ENCODE assay signal across 8 cellular contexts in the genomic region with DNA sequence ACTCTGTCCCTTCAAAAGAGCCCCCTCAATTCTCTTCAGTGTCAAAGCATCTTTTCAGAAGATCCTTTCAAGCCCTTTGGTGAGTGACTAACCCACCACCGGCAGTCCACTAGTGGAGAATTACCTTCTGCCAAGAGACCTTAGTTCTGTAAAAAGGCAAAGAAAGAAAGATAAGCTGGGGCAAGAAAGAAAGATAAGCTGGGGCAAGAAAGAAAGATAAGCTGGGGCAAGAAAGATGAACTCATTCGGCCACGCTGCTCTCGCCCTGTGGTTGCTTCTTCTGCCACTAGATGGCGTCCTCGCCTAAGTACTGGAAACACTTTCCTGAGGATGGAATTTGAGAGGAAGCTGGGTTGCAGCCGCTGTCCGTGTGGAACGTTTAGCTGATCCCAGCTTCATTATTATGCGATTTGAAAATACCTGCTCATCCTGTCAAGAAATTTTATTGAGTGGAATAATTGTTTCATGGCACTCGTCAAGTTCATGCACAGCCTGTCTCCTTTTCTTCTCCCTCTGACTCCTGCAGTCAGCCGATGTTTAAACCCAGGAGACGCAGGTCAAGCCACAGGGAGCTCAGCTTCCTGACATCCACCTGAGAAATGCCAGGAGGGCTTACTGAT. TPM values are rescaled to one million over a fixed set of nuclear protein-coding genes. Genes with fewer than 3 reads are reported as not detected.
A peak's percentile ranks its signal among the peaks of the same experiment; 100 is the strongest.
DNase-seq lines count a peak whose midpoint lies in the region; ATAC-seq, FAIRE-seq and TF ChIP-seq lines count a peak whose summit lies in the region.

No MANE protein-coding gene starts in this region.

- intact Hi-C loops in kidney (cut with DNase I) = loop anchor here (10.0 kb wide), 1 partner anchor 90 kb away; no protein-coding TSS in a partner anchor

- H3K4me1 Mint-ChIP-seq in central memory CD8-positive, alpha-beta T cell = peaks cover 5% of the 10 kb centered on the region

- ATAC-seq in HG03066 (IDR thresholded peaks at IDR 0.05; ENCODE audit: low read depth, unreplicated experiment) (peak; percentile 60), GM21423 (IDR thresholded peaks at IDR 0.05; ENCODE audit: unreplicated experiment) (no peak)
- ATAC-seq in central memory CD8-positive, alpha-beta T cell (replicated peaks; ENCODE audit: extremely low read depth, poor library complexity, severe bottlenecking) = peak; percentile 60

- no peaks in the 10 kb centered on the region for H3K4me1 ChIP-seq in kidney (ENCODE audit: control insufficient read depth in 1 of 2, insufficient read depth in 1 of 2, low read depth in 1 of 2, low read length in 2 of 2)

- H3K27ac ChIP-seq in kidney (ENCODE audit: low read depth in 2 of 2, low read length in 2 of 2) = no peak overlapping the region

- no peaks in the 10 kb centered on the region for H3K27me3 Mint-ChIP-seq in central memory CD8-positive, alpha-beta T cell

- DNase-seq in ELR (ENCODE audit: low read depth) (peak; percentile 85), NCI-H226 (peak; percentile 70), kidney (peak; percentile 89)
- peak; percentile 59 to 89 (median 75) for DNase-seq in activated CD4-positive, CD25-positive, alpha-beta regulatory T cell (lab: John Stamatoyannopoulos, UW)
- peak; percentile 70 to 85 for DNase-seq in central memory CD8-positive, alpha-beta T cell (ENCODE audit: low spot score in 2 of 2)
- peak; percentile 60 to 85 for DNase-seq in stimulated activated CD4-positive, alpha-beta T cell treated with anti-CD3 and anti-CD28 coated beads, Interleukin-1b, Interleukin-23, amount 100 ng/mL, for 1 hour (ENCODE audit: low read depth in 2 of 2)

- H3K9me3 Mint-ChIP-seq in central memory CD8-positive, alpha-beta T cell = no peaks in the 10 kb centered on the region

- TF ChIP-seq CTCF in kidney (IDR thresholded peaks at IDR 0.05; ENCODE audit: borderline replicate concordance, extremely low read depth, insufficient read depth) = peak; percentile 92

- H3K36me3 Mint-ChIP-seq in central memory CD8-positive, alpha-beta T cell (ENCODE audit: insufficient read depth) = no peaks in the 10 kb centered on the region

- FAIRE-seq in kidney (lab: Jason Lieb, UNC) = peak; percentile 80

- no peak overlapping the region for H3K9ac ChIP-seq in kidney (ENCODE audit: low read length in 2 of 2)

- H3K27ac Mint-ChIP-seq in central memory CD8-positive, alpha-beta T cell (ENCODE audit: low read depth) = no peak overlapping the region

- no peak overlapping the region for H3K4me3 Mint-ChIP-seq in central memory CD8-positive, alpha-beta T cell

- H3K4me3 ChIP-seq in kidney (ENCODE audit: low read length in 2 of 2) = peak overlapping the region; percentile 54

- H3K9me3 ChIP-seq in kidney (ENCODE audit: control insufficient read depth in 1 of 2, low read length in 2 of 2) = no peaks in the 10 kb centered on the region

- no peaks in the 10 kb centered on the region for H3K36me3 ChIP-seq in kidney (ENCODE audit: control insufficient read depth in 1 of 2, insufficient read depth in 2 of 2, low read length in 2 of 2)

RNA-seq across cellular contexts. Expression of a gene that starts 17.3 kb away (rescaled TPM):
- 287 TPM for total RNA-seq in kidney
- 168 TPM for polyA plus RNA-seq in kidney (ENCODE audit: insufficient read depth, low read depth, low replicate concordance)
